ENCODE assay signal across 24 cellular contexts in genomic region chr19:51530616-51531015, GRCh38. TPM values are rescaled to one million over a fixed set of nuclear protein-coding genes. Genes with fewer than 3 reads are reported as not detected.
"Had no signal": no experiment of that assay in that cellular context is flagged by ENCODE, and none has a peak within 500 bp of the region (broad histone marks: within the 10 kb centered on the region; RNA-seq: fewer than 3 reads in every experiment).

No MANE protein-coding gene starts in this region.

- H3K4me3 Mint-ChIP-seq: natural killer cell treated with Interleukin-12 subunit alpha and Interleukin-12 subunit beta and Interleukin-15 and Interleukin-18, amount 100 ng/mL, for 72 hours; neural progenitor cell; stimulated activated naive CD8-positive, alpha-beta T cell treated with anti-CD3 and anti-CD28 coated beads, Interleukin-15, amount 100 ng/mL, for 72 hours; type B pancreatic cell had no signal

- ATAC-seq: stimulated activated naive CD8-positive, alpha-beta T cell treated with anti-CD3 and anti-CD28 coated beads, Interleukin-15, amount 100 ng/mL, for 72 hours had no signal

- H3K36me3 Mint-ChIP-seq: natural killer cell treated with Interleukin-12 subunit alpha and Interleukin-12 subunit beta and Interleukin-15 and Interleukin-18, amount 100 ng/mL, for 72 hours; neural progenitor cell; type B pancreatic cell had no signal

- DNase-seq: effector memory CD4-positive, alpha-beta T cell; heart left ventricle; hippocampal formation; kidney glomerular epithelial cell; mammary epithelial cell; nucleus accumbens; ovary; right cardiac atrium; small intestine; stimulated activated CD4-positive, alpha-beta T cell treated with anti-CD3 and anti-CD28 coated beads, Interleukin-2, amount 100 ng/mL, for 48 hours; stimulated activated naive CD8-positive, alpha-beta T cell treated with anti-CD3 and anti-CD28 coated beads, Interleukin-15, amount 100 ng/mL, for 72 hours had no signal

- H3K27ac Mint-ChIP-seq: natural killer cell treated with Interleukin-12 subunit alpha and Interleukin-12 subunit beta and Interleukin-15 and Interleukin-18, amount 100 ng/mL, for 72 hours; neural progenitor cell; stimulated activated naive CD8-positive, alpha-beta T cell treated with anti-CD3 and anti-CD28 coated beads, Interleukin-15, amount 100 ng/mL, for 72 hours; type B pancreatic cell had no signal

- H3K9me3 ChIP-seq: ovary, thoracic aorta had no signal

- H3K4me1 ChIP-seq: heart left ventricle, neural progenitor cell had no signal

- H3K9me3 Mint-ChIP-seq: natural killer cell treated with Interleukin-12 subunit alpha and Interleukin-12 subunit beta and Interleukin-15 and Interleukin-18, amount 100 ng/mL, for 72 hours; neural progenitor cell; type B pancreatic cell had no signal

- H3K4me1 Mint-ChIP-seq: neural progenitor cell had no signal

- H3K4me3 ChIP-seq: heart left ventricle, neural progenitor cell, ovary, thoracic aorta had no signal

- H3K27me3 ChIP-seq: neural progenitor cell, ovary had no signal

- H3K27ac ChIP-seq: heart left ventricle, neural progenitor cell, ovary, thoracic aorta had no signal

- H3K36me3 ChIP-seq: heart left ventricle, neural progenitor cell, ovary, thoracic aorta had no signal

RNA-seq across cellular contexts. Expression of gene SIGLEC6, which starts 0.9 kb away (rescaled TPM):
- total RNA-seq: fibroblast of lung, frontal cortex, glomerular endothelial cell, mammary epithelial cell, myocyte had no signal

RNA-seq across cellular contexts. Expression of gene SIGLEC12, which starts 29.0 kb away (rescaled TPM):
- total RNA-seq: esophagus mucosa, fibroblast of lung, frontal cortex, glomerular endothelial cell, mammary epithelial cell, myocyte, subcutaneous adipose tissue had no signal

RNA-seq across cellular contexts. Expression of gene CEACAM18, which starts 52.3 kb away (rescaled TPM):
- total RNA-seq: esophagus mucosa; fibroblast of lung; frontal cortex; glomerular endothelial cell; heart left ventricle; liver; mammary epithelial cell; mucosa of gallbladder; myocyte; natural killer cell treated with Interleukin-12 subunit alpha and Interleukin-12 subunit beta and Interleukin-15 and Interleukin-18, amount 100 ng/mL, for 72 hours; ovary; posterior vena cava; right cardiac atrium; subcutaneous adipose tissue; thoracic aorta had no signal
